22 cellular contexts compared by ENCODE assay signal in the genomic region with DNA sequence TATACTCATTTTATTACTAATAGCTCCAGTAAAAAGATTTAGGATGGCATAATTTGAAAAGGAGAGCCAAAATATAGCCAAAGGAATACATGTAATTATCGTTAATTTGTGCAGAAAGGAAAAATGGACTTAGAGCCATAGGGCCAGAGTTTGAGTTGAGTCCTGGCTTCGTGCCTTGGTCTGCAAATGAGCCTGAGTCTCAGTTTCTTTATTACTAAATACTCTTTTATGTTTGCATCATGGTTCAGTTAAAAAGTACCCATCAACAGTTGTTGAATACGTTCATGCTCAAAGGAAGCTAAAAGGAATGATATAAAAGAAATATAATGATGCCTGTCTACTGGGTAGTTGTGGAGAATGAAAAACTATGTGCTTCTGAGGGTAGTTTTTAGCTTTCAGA.
"Had no signal": no experiment of that assay in that cellular context is flagged by ENCODE, and none has a peak within 500 bp of the region (broad histone marks: within the 10 kb centered on the region; RNA-seq: fewer than 3 reads in every experiment).

No MANE protein-coding gene starts in this region.

- H3K9me3 Mint-ChIP-seq: neural progenitor cell had no signal

- H3K4me3 Mint-ChIP-seq: natural killer cell treated with Interleukin-12 subunit alpha and Interleukin-12 subunit beta and Interleukin-15 and Interleukin-18, amount 100 ng/mL, for 72 hours; neural progenitor cell had no signal

- ATAC-seq: esophagus mucosa; heart left ventricle; left colon; left ventricle myocardium superior; natural killer cell treated with Interleukin-12 subunit alpha and Interleukin-12 subunit beta and Interleukin-15 and Interleukin-18, amount 100 ng/mL, for 72 hours; pancreas; right cardiac atrium had no signal

- DNase-seq: effector CD8-positive, alpha-beta T cell; heart left ventricle; hippocampal formation; left colon; left ventricle myocardium superior; mesenchymal stem cell; midbrain; nucleus accumbens; pancreas; right cardiac atrium; small intestine; stimulated activated CD4-positive, alpha-beta T cell treated with anti-CD3 and anti-CD28 coated beads, Interleukin-12 subunit alpha, Interleukin-12 subunit beta, amount 100 ng/mL, for 4 hours; stimulated activated naive CD4-positive, alpha-beta T cell; stomach; substantia nigra; transverse colon had no signal

- H3K36me3 Mint-ChIP-seq: neural progenitor cell had no signal

- FAIRE-seq: endometrium, frontal cortex, pancreas, small intestine had no signal

- H3K27ac Mint-ChIP-seq: natural killer cell treated with Interleukin-12 subunit alpha and Interleukin-12 subunit beta and Interleukin-15 and Interleukin-18, amount 100 ng/mL, for 72 hours; neural progenitor cell; progenitor cell of endocrine pancreas had no signal
